9 cellular contexts compared by ENCODE assay signal in the genomic region with DNA sequence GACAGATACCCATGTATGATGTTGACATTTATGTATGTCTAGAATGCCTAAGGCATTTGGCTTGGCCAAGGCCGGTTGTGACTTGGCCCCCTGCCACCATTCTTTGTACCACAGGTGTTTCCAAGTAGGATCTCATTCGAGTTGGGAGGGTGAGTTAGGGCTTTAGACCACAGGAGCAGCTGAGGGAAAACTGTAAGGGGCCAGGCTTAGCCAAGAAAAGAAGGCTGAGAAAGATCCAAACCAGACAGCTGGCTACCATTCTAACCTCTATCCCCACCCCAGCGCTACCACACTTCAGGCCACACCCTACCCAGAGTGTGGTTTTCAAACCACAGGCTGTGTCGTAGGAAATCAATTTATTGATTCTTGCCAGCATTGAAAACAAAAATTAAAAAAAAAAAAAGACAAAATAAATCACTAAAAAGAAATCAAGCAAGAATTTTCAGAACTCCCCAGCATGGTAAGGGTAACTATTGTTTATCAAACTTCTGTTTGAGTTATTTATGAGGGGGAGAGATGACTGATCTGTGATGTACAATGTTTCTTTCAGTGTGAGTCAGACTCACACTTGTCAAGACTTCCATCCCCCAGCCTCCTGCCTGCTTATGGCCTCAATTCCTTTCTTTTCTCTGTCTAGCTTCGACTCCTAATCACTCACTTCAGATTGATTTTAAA. TPM values are rescaled to one million over a fixed set of nuclear protein-coding genes. Genes with fewer than 3 reads are reported as not detected.
DNase-seq lines count a peak whose midpoint lies in the region; ATAC-seq and TF ChIP-seq lines count a peak whose summit lies in the region.
"Had no signal": no experiment of that assay in that cellular context is flagged by ENCODE, and none has a peak within 500 bp of the region (broad histone marks: within the 10 kb centered on the region; RNA-seq: fewer than 3 reads in every experiment).

No MANE protein-coding gene starts in this region.

- peaks cover 9% of the 10 kb centered on the region for H3K9me3 Mint-ChIP-seq in activated naive CD4-positive, alpha-beta T cell treated with anti-CD3 and anti-CD28 coated beads, Interleukin-2, amount 50 U/mL, for 24 hours
- H3K9me3 Mint-ChIP-seq in natural killer cell treated with Interleukin-12 subunit alpha and Interleukin-12 subunit beta and Interleukin-15 and Interleukin-18, amount 100 ng/mL, for 72 hours, result peaks cover 3% of the 10 kb centered on the region

- no peak overlapping the region for H3K4me3 ChIP-seq in sigmoid colon
- H3K4me3 ChIP-seq: cardiac muscle cell had no signal

- DNase-seq in stimulated activated CD4-positive, alpha-beta T cell treated with anti-CD3 and anti-CD28 coated beads, Interleukin-15, amount 100 ng/mL, for 24 hours, result peak; percentile 63
- DNase-seq in stimulated activated CD4-positive, alpha-beta T cell treated with anti-CD3 and anti-CD28 coated beads, Interleukin-12 subunit alpha, Interleukin-12 subunit beta, amount 100 ng/mL, for 4 hours, result no peak
- peak; percentile 27 for DNase-seq in NCI-H510A treated with DMSO at 0.1 percent for 48 hours (lab: John Stamatoyannopoulos, UW)
- DNase-seq in natural killer cell treated with Interleukin-12 subunit alpha and Interleukin-12 subunit beta and Interleukin-15 and Interleukin-18, amount 100 ng/mL, for 72 hours (ENCODE audit: low spot score), result peak; percentile 82
- DNase-seq in sigmoid colon, result no peak
- DNase-seq in GF-D8 (lab: John Stamatoyannopoulos, UW), result no peak

- H3K27ac Mint-ChIP-seq in activated naive CD4-positive, alpha-beta T cell treated with anti-CD3 and anti-CD28 coated beads, Interleukin-2, amount 50 U/mL, for 24 hours, result peak overlapping the region; percentile 95
- H3K27ac Mint-ChIP-seq in natural killer cell treated with Interleukin-12 subunit alpha and Interleukin-12 subunit beta and Interleukin-15 and Interleukin-18, amount 100 ng/mL, for 72 hours, result peak overlapping the region; percentile 68 to 80

- no peaks in the 10 kb centered on the region for H3K27me3 ChIP-seq in sigmoid colon
- H3K27me3 ChIP-seq: cardiac muscle cell had no signal

- intact Hi-C loops in sigmoid colon (cut with DNase I), result no loop called here

- TF ChIP-seq CTCF in sigmoid colon (IDR thresholded peaks at IDR 0.05), result no peak

- H3K9me3 ChIP-seq in sigmoid colon, result no peaks in the 10 kb centered on the region

- no peaks in the 10 kb centered on the region for H3K36me3 ChIP-seq in sigmoid colon
- H3K36me3 ChIP-seq: cardiac muscle cell had no signal

- H3K27ac ChIP-seq in sigmoid colon, result peak overlapping the region in 1 of 4 donors; percentile 18
- H3K27ac ChIP-seq: cardiac muscle cell had no signal

- no peak for TF ChIP-seq POLR2A in sigmoid colon (IDR thresholded peaks at IDR 0.05)

- H3K4me3 Mint-ChIP-seq in activated naive CD4-positive, alpha-beta T cell treated with anti-CD3 and anti-CD28 coated beads, Interleukin-2, amount 50 U/mL, for 24 hours, result peak overlapping the region; percentile 79
- peak overlapping the region; percentile 64 for H3K4me3 Mint-ChIP-seq in natural killer cell treated with Interleukin-12 subunit alpha and Interleukin-12 subunit beta and Interleukin-15 and Interleukin-18, amount 100 ng/mL, for 72 hours

- H3K4me1 Mint-ChIP-seq in activated naive CD4-positive, alpha-beta T cell treated with anti-CD3 and anti-CD28 coated beads, Interleukin-2, amount 50 U/mL, for 24 hours, result peaks cover 61% of the 10 kb centered on the region
- peaks cover 54 to 55% of the 10 kb centered on the region in 2 donors for H3K4me1 Mint-ChIP-seq in natural killer cell treated with Interleukin-12 subunit alpha and Interleukin-12 subunit beta and Interleukin-15 and Interleukin-18, amount 100 ng/mL, for 72 hours (ENCODE audit: low read depth in 2 of 2)

- no peaks in the 10 kb centered on the region for H3K27me3 Mint-ChIP-seq in activated naive CD4-positive, alpha-beta T cell treated with anti-CD3 and anti-CD28 coated beads, Interleukin-2, amount 50 U/mL, for 24 hours
- peaks cover 0 to 6% of the 10 kb centered on the region in 2 donors for H3K27me3 Mint-ChIP-seq in natural killer cell treated with Interleukin-12 subunit alpha and Interleukin-12 subunit beta and Interleukin-15 and Interleukin-18, amount 100 ng/mL, for 72 hours

- WGBS in sigmoid colon, 2 donors, result 6 to 13% methylated on average over 5 of the region's 5 CpGs

- peaks cover 3% of the 10 kb centered on the region for H3K36me3 Mint-ChIP-seq in activated naive CD4-positive, alpha-beta T cell treated with anti-CD3 and anti-CD28 coated beads, Interleukin-2, amount 50 U/mL, for 24 hours
- peaks cover 10% of the 10 kb centered on the region for H3K36me3 Mint-ChIP-seq in natural killer cell treated with Interleukin-12 subunit alpha and Interleukin-12 subunit beta and Interleukin-15 and Interleukin-18, amount 100 ng/mL, for 72 hours

- ATAC-seq in HG02981 (IDR thresholded peaks at IDR 0.05; ENCODE audit: unreplicated experiment), result peak; percentile 72
- ATAC-seq in natural killer cell treated with Interleukin-12 subunit alpha and Interleukin-12 subunit beta and Interleukin-15 and Interleukin-18, amount 100 ng/mL, for 72 hours, result peak; percentile 90 to 91

- no peak for TF ChIP-seq EP300 in sigmoid colon (IDR thresholded peaks at IDR 0.05)

- peaks cover 0 to 13% (median 4%) of the 10 kb centered on the region in 4 donors for H3K4me1 ChIP-seq in sigmoid colon

RNA-seq across cellular contexts. Expression of gene TMSB4X, which starts 9.9 kb away (rescaled TPM):
- 1,000 to 10,000 TPM; 2,674 to 5,601 TPM for total RNA-seq in natural killer cell treated with Interleukin-12 subunit alpha and Interleukin-12 subunit beta and Interleukin-15 and Interleukin-18, amount 100 ng/mL, for 72 hours
- 1,000 to 10,000 TPM; 1,233 to 1,969 (median 1,534) TPM for total RNA-seq in sigmoid colon
- over 10,000 TPM; 11,980 to 20,488 (median 18,152) TPM for polyA plus RNA-seq in sigmoid colon

RNA-seq across cellular contexts. Expression of gene FAM9C, which starts 59.7 kb away (rescaled TPM):
- total RNA-seq in natural killer cell treated with Interleukin-12 subunit alpha and Interleukin-12 subunit beta and Interleukin-15 and Interleukin-18, amount 100 ng/mL, for 72 hours, result not detected
- total RNA-seq in sigmoid colon, result not detected
- under 1 TPM in 1 of 3 donors, not detected in 2; 0.17 TPM for polyA plus RNA-seq in sigmoid colon
- total RNA-seq: cardiac muscle cell had no signal
- polyA plus RNA-seq: cardiac muscle cell had no signal

Comparison
In these comparisons a context has a peak if more than half of its experiments do, and no peak if none do; other contexts are left out.
1. DNase-seq: peak in stimulated activated CD4-positive, alpha-beta T cell treated with anti-CD3 and anti-CD28 coated beads, Interleukin-15, amount 100 ng/mL, for 24 hours (single experiment), NCI-H510A treated with DMSO at 0.1 percent for 48 hours (single experiment) and natural killer cell treated with Interleukin-12 subunit alpha and Interleukin-12 subunit beta and Interleukin-15 and Interleukin-18, amount 100 ng/mL, for 72 hours (single experiment); none in stimulated activated CD4-positive, alpha-beta T cell treated with anti-CD3 and anti-CD28 coated beads, Interleukin-12 subunit alpha, Interleukin-12 subunit beta, amount 100 ng/mL, for 4 hours (single experiment), sigmoid colon (single experiment) and GF-D8 (single experiment).